1 cellular context compared by ENCODE assay signal in genomic region chr21:36973986-36974850, GRCh38.
TF ChIP-seq lines count a peak whose summit lies in the region.

No MANE protein-coding gene starts in this region.

TF ChIP-seq in HEK293, 187 proteins besides CTCF, POLR2A, EP300 and RAD21 (continued from another document and continues in another):
- TF ChIP-seq FEZF1 (tag by site-specific recombination; IDR thresholded peaks at IDR 0.05) = no peak
- TF ChIP-seq ZBTB21 (tag by site-specific recombination; IDR thresholded peaks at IDR 0.05) = peak; percentile 95
- TF ChIP-seq ZNF175 (tag by site-specific recombination; IDR thresholded peaks at IDR 0.05) = no peak
- peak; percentile 73; the same call in 1 of the 2 replicates for TF ChIP-seq ZNF366 (tag by site-specific recombination; conservative IDR thresholded peaks at IDR 0.05)
- TF ChIP-seq ZNF501 (tag by site-specific recombination; IDR thresholded peaks at IDR 0.05) = no peak
- TF ChIP-seq ZEB2 (tag by site-specific recombination; IDR thresholded peaks at IDR 0.05) = peak; percentile 79
- no peak for TF ChIP-seq ZNF404 (tag by site-specific recombination; IDR thresholded peaks at IDR 0.05)
- no peak for TF ChIP-seq ZNF692 (tag by site-specific recombination; IDR thresholded peaks at IDR 0.05)
- no peak for TF ChIP-seq ZSCAN5A (tag by site-specific recombination; IDR thresholded peaks at IDR 0.05)
- TF ChIP-seq KLF10 (tag by site-specific recombination; IDR thresholded peaks at IDR 0.05) = peak; percentile 81
- no peak for TF ChIP-seq ZNF211 (tag by site-specific recombination; IDR thresholded peaks at IDR 0.05; ENCODE audit: low read depth)
- no peak for TF ChIP-seq ZNF433 (tag by site-specific recombination; IDR thresholded peaks at IDR 0.05; ENCODE audit: low read depth)
- no peak for TF ChIP-seq ZNF169 (tag by site-specific recombination; IDR thresholded peaks at IDR 0.05)
- 0 out of 2 replicates have a peak, but pooled peaks have one; percentile 6 for TF ChIP-seq ZNF707 (tag by site-specific recombination; IDR thresholded peaks at IDR 0.05)
- TF ChIP-seq GLIS2 (tag by site-specific recombination; IDR thresholded peaks at IDR 0.05) = 0 out of 2 replicates have a peak, but pooled peaks have one; percentile 1
- peak; percentile 39; the same call in 1 of the 2 replicates for TF ChIP-seq ZBTB8A (tag by site-specific recombination; IDR thresholded peaks at IDR 0.05)
- TF ChIP-seq ZNF629 (tag by site-specific recombination; IDR thresholded peaks at IDR 0.05) = peak; percentile 98
- peak; percentile 77 for TF ChIP-seq ZSCAN23 (tag by site-specific recombination; IDR thresholded peaks at IDR 0.05)
- 0 out of 2 replicates have a peak, but pooled peaks have one; percentile 27 for TF ChIP-seq ZNF398 (tag by site-specific recombination; IDR thresholded peaks at IDR 0.05)
- TF ChIP-seq ZNF24 (tag by site-specific recombination; IDR thresholded peaks at IDR 0.05) = 0 out of 2 replicates have a peak, but pooled peaks have one; percentile 46
- peak; percentile 88 for TF ChIP-seq KLF17 (tag by site-specific recombination; IDR thresholded peaks at IDR 0.05)
- TF ChIP-seq SP7 (tag by site-specific recombination; IDR thresholded peaks at IDR 0.05) = peak; percentile 87
- TF ChIP-seq INSM2 (tag by site-specific recombination; IDR thresholded peaks at IDR 0.05) = peak; percentile 44; the same call in 1 of the 2 replicates
- peak; percentile 88 for TF ChIP-seq ZNF639 (tag by site-specific recombination; IDR thresholded peaks at IDR 0.05)
- TF ChIP-seq KLF9 (tag by site-specific recombination; IDR thresholded peaks at IDR 0.05; ENCODE audit: low read depth) = 0 out of 2 replicates have a peak, but pooled peaks have one; percentile 31
- TF ChIP-seq GLI2 (tag by site-specific recombination; IDR thresholded peaks at IDR 0.05; ENCODE audit: borderline replicate concordance, low read depth) = no peak
- TF ChIP-seq ZNF335 (tag by site-specific recombination; conservative IDR thresholded peaks at IDR 0.05) = no peak; the same call in 1 of the 2 replicates
- no peak for TF ChIP-seq ZNF530 (tag by site-specific recombination; IDR thresholded peaks at IDR 0.05; ENCODE audit: low read depth)
- peak; percentile 43 for TF ChIP-seq PATZ1 (tag by site-specific recombination; IDR thresholded peaks at IDR 0.05)
- peak; percentile 31; the same call in 1 of the 2 replicates for TF ChIP-seq KLF1 (tag by site-specific recombination; IDR thresholded peaks at IDR 0.05)
- TF ChIP-seq ZBTB17 (tag by site-specific recombination; IDR thresholded peaks at IDR 0.05) = 0 out of 2 replicates have a peak, but pooled peaks have one; percentile 6
- no peak for TF ChIP-seq ZNF18 (tag by site-specific recombination; IDR thresholded peaks at IDR 0.05)
- TF ChIP-seq ZNF184 (tag by site-specific recombination; IDR thresholded peaks at IDR 0.05) = peak; percentile 86
- peak; percentile 52; the same call in 1 of the 2 replicates for TF ChIP-seq PRDM10 (tag by site-specific recombination; IDR thresholded peaks at IDR 0.05)
- 0 out of 2 replicates have a peak, but pooled peaks have one; percentile 23 for TF ChIP-seq ZNF518A (tag by site-specific recombination; conservative IDR thresholded peaks at IDR 0.05; ENCODE audit: low read depth)
